ENCODE assay signal across 1 cellular context in genomic region chr15:84883916-84884781, GRCh38.
TF ChIP-seq lines count a peak whose summit lies in the region.

TSS of gene SLC28A1 (plus strand) at chr15:84884662. CDS start at chr15:84887761, 3,099 bp downstream.

TF ChIP-seq in HepG2, 621 proteins besides CTCF, POLR2A, EP300 and RAD21 (continued from another document and continues in another):
- TF ChIP-seq, protein P1, sequence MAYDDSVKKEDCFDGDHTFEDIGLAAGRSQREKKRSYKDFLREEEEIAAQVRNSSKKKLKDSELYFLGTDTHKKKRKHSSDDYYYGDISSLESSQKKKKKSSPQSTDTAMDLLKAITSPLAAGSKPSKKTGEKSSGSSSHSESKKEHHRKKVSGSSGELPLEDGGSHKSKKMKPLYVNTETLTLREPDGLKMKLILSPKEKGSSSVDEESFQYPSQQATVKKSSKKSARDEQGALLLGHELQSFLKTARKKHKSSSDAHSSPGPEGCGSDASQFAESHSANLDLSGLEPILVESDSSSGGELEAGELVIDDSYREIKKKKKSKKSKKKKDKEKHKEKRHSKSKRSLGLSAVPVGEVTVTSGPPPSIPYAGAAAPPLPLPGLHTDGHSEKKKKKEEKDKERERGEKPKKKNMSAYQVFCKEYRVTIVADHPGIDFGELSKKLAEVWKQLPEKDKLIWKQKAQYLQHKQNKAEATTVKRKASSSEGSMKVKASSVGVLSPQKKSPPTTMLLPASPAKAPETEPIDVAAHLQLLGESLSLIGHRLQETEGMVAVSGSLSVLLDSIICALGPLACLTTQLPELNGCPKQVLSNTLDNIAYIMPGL (CRISPR knock-in tag; IDR thresholded peaks at IDR 0.05; ENCODE audit: borderline replicate concordance in 1 of 2, low read depth in 1 of 2): 0 out of 4 replicates have a peak, but pooled peaks of 1 of the 2 experiments have one; percentile 53
- no peak for TF ChIP-seq FOXP1 (IDR thresholded peaks at IDR 0.05)
- TF ChIP-seq FOXP1 (CRISPR knock-in tag; IDR thresholded peaks at IDR 0.05): peak; percentile 45
- peak; percentile 51; the same call in 1 of the 2 replicates for TF ChIP-seq RXRB (CRISPR knock-in tag; IDR thresholded peaks at IDR 0.05; ENCODE audit: borderline replicate concordance)
- TF ChIP-seq CC2D1A (CRISPR knock-in tag; IDR thresholded peaks at IDR 0.05): no peak
- no peak for TF ChIP-seq NR2F6 (IDR thresholded peaks at IDR 0.05)
- peak; percentile 56; the same call in 1 of the 2 replicates for TF ChIP-seq NR2F6 (CRISPR knock-in tag; IDR thresholded peaks at IDR 0.05)
- TF ChIP-seq, protein P2, sequence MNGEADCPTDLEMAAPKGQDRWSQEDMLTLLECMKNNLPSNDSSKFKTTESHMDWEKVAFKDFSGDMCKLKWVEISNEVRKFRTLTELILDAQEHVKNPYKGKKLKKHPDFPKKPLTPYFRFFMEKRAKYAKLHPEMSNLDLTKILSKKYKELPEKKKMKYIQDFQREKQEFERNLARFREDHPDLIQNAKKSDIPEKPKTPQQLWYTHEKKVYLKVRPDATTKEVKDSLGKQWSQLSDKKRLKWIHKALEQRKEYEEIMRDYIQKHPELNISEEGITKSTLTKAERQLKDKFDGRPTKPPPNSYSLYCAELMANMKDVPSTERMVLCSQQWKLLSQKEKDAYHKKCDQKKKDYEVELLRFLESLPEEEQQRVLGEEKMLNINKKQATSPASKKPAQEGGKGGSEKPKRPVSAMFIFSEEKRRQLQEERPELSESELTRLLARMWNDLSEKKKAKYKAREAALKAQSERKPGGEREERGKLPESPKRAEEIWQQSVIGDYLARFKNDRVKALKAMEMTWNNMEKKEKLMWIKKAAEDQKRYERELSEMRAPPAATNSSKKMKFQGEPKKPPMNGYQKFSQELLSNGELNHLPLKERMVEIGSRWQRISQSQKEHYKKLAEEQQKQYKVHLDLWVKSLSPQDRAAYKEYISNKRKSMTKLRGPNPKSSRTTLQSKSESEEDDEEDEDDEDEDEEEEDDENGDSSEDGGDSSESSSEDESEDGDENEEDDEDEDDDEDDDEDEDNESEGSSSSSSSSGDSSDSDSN (CRISPR knock-in tag; IDR thresholded peaks at IDR 0.05): 0 out of 2 replicates have a peak, but pooled peaks have one; percentile 20
- peak; percentile 55; the same call in 1 of the 2 replicates for TF ChIP-seq TARDBP (CRISPR knock-in tag; IDR thresholded peaks at IDR 0.05)
- TF ChIP-seq TBX2 (CRISPR knock-in tag; IDR thresholded peaks at IDR 0.05; ENCODE audit: borderline replicate concordance): peak; percentile 28; the same call in 1 of the 2 replicates
- TF ChIP-seq, protein P3, sequence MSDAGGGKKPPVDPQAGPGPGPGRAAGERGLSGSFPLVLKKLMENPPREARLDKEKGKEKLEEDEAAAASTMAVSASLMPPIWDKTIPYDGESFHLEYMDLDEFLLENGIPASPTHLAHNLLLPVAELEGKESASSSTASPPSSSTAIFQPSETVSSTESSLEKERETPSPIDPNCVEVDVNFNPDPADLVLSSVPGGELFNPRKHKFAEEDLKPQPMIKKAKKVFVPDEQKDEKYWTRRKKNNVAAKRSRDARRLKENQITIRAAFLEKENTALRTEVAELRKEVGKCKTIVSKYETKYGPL (CRISPR knock-in tag; IDR thresholded peaks at IDR 0.05): no peak
- TF ChIP-seq, protein P4, sequence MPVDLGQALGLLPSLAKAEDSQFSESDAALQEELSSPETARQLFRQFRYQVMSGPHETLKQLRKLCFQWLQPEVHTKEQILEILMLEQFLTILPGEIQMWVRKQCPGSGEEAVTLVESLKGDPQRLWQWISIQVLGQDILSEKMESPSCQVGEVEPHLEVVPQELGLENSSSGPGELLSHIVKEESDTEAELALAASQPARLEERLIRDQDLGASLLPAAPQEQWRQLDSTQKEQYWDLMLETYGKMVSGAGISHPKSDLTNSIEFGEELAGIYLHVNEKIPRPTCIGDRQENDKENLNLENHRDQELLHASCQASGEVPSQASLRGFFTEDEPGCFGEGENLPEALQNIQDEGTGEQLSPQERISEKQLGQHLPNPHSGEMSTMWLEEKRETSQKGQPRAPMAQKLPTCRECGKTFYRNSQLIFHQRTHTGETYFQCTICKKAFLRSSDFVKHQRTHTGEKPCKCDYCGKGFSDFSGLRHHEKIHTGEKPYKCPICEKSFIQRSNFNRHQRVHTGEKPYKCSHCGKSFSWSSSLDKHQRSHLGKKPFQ (CRISPR knock-in tag; IDR thresholded peaks at IDR 0.05; ENCODE audit: insufficient replicate concordance): peak; percentile 57
- TF ChIP-seq ZNF556 (CRISPR knock-in tag; IDR thresholded peaks at IDR 0.05; ENCODE audit: borderline replicate concordance): peak; percentile 24; the same call in 1 of the 2 replicates
- peak; percentile 47; the same call in 1 of the 2 replicates for TF ChIP-seq ZNF670 (CRISPR knock-in tag; IDR thresholded peaks at IDR 0.05; ENCODE audit: borderline replicate concordance)
- TF ChIP-seq NFE2 (CRISPR knock-in tag; IDR thresholded peaks at IDR 0.05): no peak
- TF ChIP-seq FOSL2 (CRISPR knock-in tag; IDR thresholded peaks at IDR 0.05): 0 out of 2 replicates have a peak, but pooled peaks have one; percentile 30
- TF ChIP-seq ZSCAN25 (CRISPR knock-in tag; IDR thresholded peaks at IDR 0.05): no peak
- no peak for TF ChIP-seq ZNF616 (CRISPR knock-in tag; IDR thresholded peaks at IDR 0.05; ENCODE audit: low read depth)
- TF ChIP-seq CCAR2 (optimal IDR thresholded peaks at IDR 0.05; ENCODE audit: low read depth, low read length): no peak
- peak; percentile 15; the same call in 1 of the 2 replicates for TF ChIP-seq ETV5 (CRISPR knock-in tag; IDR thresholded peaks at IDR 0.05; ENCODE audit: borderline replicate concordance)
- no peak; the same call in 1 of the 2 replicates for TF ChIP-seq FOXO1 (CRISPR knock-in tag; IDR thresholded peaks at IDR 0.05)
- peak; percentile 21; the same call in 1 of the 2 replicates for TF ChIP-seq ZFP91 (CRISPR knock-in tag; IDR thresholded peaks at IDR 0.05; ENCODE audit: borderline replicate concordance)
- peak; percentile 10; the same call in 1 of the 2 replicates for TF ChIP-seq TFDP1 (CRISPR knock-in tag; IDR thresholded peaks at IDR 0.05; ENCODE audit: borderline replicate concordance)
- TF ChIP-seq, protein P5, sequence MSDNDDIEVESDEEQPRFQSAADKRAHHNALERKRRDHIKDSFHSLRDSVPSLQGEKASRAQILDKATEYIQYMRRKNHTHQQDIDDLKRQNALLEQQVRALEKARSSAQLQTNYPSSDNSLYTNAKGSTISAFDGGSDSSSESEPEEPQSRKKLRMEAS (IDR thresholded peaks at IDR 0.05): peak; percentile 75
- TF ChIP-seq MXI1 (IDR thresholded peaks at IDR 0.05; ENCODE audit: borderline replicate concordance, low read depth, low read length): peak; percentile 73; the same call in 1 of the 3 replicates
- peak; percentile 73 for TF ChIP-seq PAXIP1 (CRISPR knock-in tag; conservative IDR thresholded peaks at IDR 0.05)
- 0 out of 2 replicates have a peak, but pooled peaks have one; percentile 19 for TF ChIP-seq ZNF646 (CRISPR knock-in tag; IDR thresholded peaks at IDR 0.05)
- no peak for TF ChIP-seq ETV6 (CRISPR knock-in tag; conservative IDR thresholded peaks at IDR 0.05)
